10 cellular contexts compared by ENCODE assay signal in the genomic region with DNA sequence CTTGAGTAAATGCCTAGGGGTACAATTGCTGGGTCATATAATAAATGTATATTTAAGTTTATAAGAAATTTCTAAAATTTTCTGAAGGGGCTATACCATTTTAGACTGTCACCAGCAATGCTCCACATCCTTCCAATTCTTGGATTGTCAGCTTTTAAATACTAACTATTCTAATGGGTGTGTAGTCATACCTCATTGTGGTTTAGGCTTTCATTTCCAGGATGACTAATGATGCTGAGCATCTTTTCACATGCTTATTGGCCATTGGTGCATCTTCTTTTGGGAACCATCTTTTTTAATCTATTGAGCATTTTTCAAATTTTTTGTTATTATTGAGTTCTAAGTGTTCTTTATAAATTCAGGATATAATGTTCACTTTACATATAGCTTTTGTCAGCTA. TPM values are rescaled to one million over a fixed set of nuclear protein-coding genes. Genes with fewer than 3 reads are reported as not detected.
A peak's percentile ranks its signal among the peaks of the same experiment; 100 is the strongest.
DNase-seq lines count a peak whose midpoint lies in the region; ATAC-seq, FAIRE-seq and TF ChIP-seq lines count a peak whose summit lies in the region.
"Had no signal": no experiment of that assay in that cellular context is flagged by ENCODE, and none has a peak within 500 bp of the region (broad histone marks: within the 10 kb centered on the region; RNA-seq: fewer than 3 reads in every experiment).

No MANE protein-coding gene starts in this region.

- FAIRE-seq in astrocyte (lab: Jason Lieb, UNC), result peak; percentile 89

- H4K91ac ChIP-seq in trophoblast cell (ENCODE audit: low read depth, low read length), result no peak overlapping the region

- H3K27me3 Mint-ChIP-seq in activated naive CD8-positive, alpha-beta T cell treated with anti-CD3 and anti-CD28 coated beads, Interleukin-2, amount 10 ng/mL, durations not matched to agents 7 days and 5 days, result peaks cover 23% of the 10 kb centered on the region
- H3K27me3 Mint-ChIP-seq in activated naive CD8-positive, alpha-beta T cell treated with anti-CD3 and anti-CD28 coated beads for 36 hours, result peaks cover 46% of the 10 kb centered on the region
- H3K27me3 Mint-ChIP-seq in astrocyte (ENCODE audit: low read depth, unreplicated experiment), result no peaks in the 10 kb centered on the region

- H3K14ac ChIP-seq in trophoblast cell (ENCODE audit: low read length), result no peak overlapping the region

- no peak overlapping the region for H3K4me3 ChIP-seq in astrocyte (ENCODE audit: insufficient read depth, low read depth, low read length)
- no peak overlapping the region for H3K4me3 ChIP-seq in uterus
- H3K4me3 ChIP-seq in upper lobe of right lung, result no peak overlapping the region
- no peak overlapping the region for H3K4me3 ChIP-seq in trophoblast cell (ENCODE audit: low read depth, low read length)

- H3K36me3 ChIP-seq in astrocyte (ENCODE audit: insufficient read depth, low read length) (no peaks in the 10 kb centered on the region), uterus (no peaks in the 10 kb centered on the region), upper lobe of right lung (no peaks in the 10 kb centered on the region), trophoblast cell (ENCODE audit: control insufficient read depth in 1 of 2, insufficient read depth in 2 of 2, low read length in 2 of 2) (no peaks in the 10 kb centered on the region)

- no peak overlapping the region for H3K18ac ChIP-seq in trophoblast cell (ENCODE audit: low read length)

- no peak overlapping the region for H3K27ac Mint-ChIP-seq in activated naive CD8-positive, alpha-beta T cell treated with anti-CD3 and anti-CD28 coated beads, Interleukin-2, amount 10 ng/mL, durations not matched to agents 7 days and 5 days
- no peak overlapping the region for H3K27ac Mint-ChIP-seq in activated naive CD8-positive, alpha-beta T cell treated with anti-CD3 and anti-CD28 coated beads for 36 hours
- H3K27ac Mint-ChIP-seq in astrocyte (ENCODE audit: unreplicated experiment), result peak overlapping the region; percentile 80

- no peak overlapping the region for H3K9ac ChIP-seq in astrocyte (ENCODE audit: low read length)
- no peak overlapping the region for H3K9ac ChIP-seq in trophoblast cell (ENCODE audit: low read length)

- peaks cover 8% of the 10 kb centered on the region for H3K36me3 Mint-ChIP-seq in activated naive CD8-positive, alpha-beta T cell treated with anti-CD3 and anti-CD28 coated beads, Interleukin-2, amount 10 ng/mL, durations not matched to agents 7 days and 5 days
- peaks cover 6% of the 10 kb centered on the region for H3K36me3 Mint-ChIP-seq in activated naive CD8-positive, alpha-beta T cell treated with anti-CD3 and anti-CD28 coated beads for 36 hours
- H3K36me3 Mint-ChIP-seq in astrocyte (ENCODE audit: low read depth, unreplicated experiment), result no peaks in the 10 kb centered on the region

- no peak overlapping the region for H2BK5ac ChIP-seq in trophoblast cell (ENCODE audit: low read depth, low read length, poor library complexity)

- H2BK120ac ChIP-seq in trophoblast cell (ENCODE audit: insufficient read depth, low read length, poor library complexity), result no peak overlapping the region

- H4K8ac ChIP-seq in trophoblast cell (ENCODE audit: low read depth, low read length), result no peak overlapping the region

- no peak overlapping the region for H3K4ac ChIP-seq in trophoblast cell (ENCODE audit: low read depth, low read length)

- no peak overlapping the region for H3K4me3 Mint-ChIP-seq in activated naive CD8-positive, alpha-beta T cell treated with anti-CD3 and anti-CD28 coated beads, Interleukin-2, amount 10 ng/mL, durations not matched to agents 7 days and 5 days
- H3K4me3 Mint-ChIP-seq in activated naive CD8-positive, alpha-beta T cell treated with anti-CD3 and anti-CD28 coated beads for 36 hours, result no peak overlapping the region
- H3K4me3 Mint-ChIP-seq in astrocyte (ENCODE audit: unreplicated experiment), result no peak overlapping the region

- H2BK12ac ChIP-seq in trophoblast cell (ENCODE audit: low read length), result no peak overlapping the region

- peaks cover 4% of the 10 kb centered on the region for H3K9me3 Mint-ChIP-seq in activated naive CD8-positive, alpha-beta T cell treated with anti-CD3 and anti-CD28 coated beads, Interleukin-2, amount 10 ng/mL, durations not matched to agents 7 days and 5 days
- peaks cover 8% of the 10 kb centered on the region for H3K9me3 Mint-ChIP-seq in activated naive CD8-positive, alpha-beta T cell treated with anti-CD3 and anti-CD28 coated beads for 36 hours
- H3K9me3 Mint-ChIP-seq in astrocyte (ENCODE audit: unreplicated experiment), result peaks cover 2% of the 10 kb centered on the region

- H3K4me1 Mint-ChIP-seq in activated naive CD8-positive, alpha-beta T cell treated with anti-CD3 and anti-CD28 coated beads, Interleukin-2, amount 10 ng/mL, durations not matched to agents 7 days and 5 days, result peaks cover 34% of the 10 kb centered on the region
- peaks cover 25% of the 10 kb centered on the region for H3K4me1 Mint-ChIP-seq in activated naive CD8-positive, alpha-beta T cell treated with anti-CD3 and anti-CD28 coated beads for 36 hours
- H3K4me1 Mint-ChIP-seq in astrocyte (ENCODE audit: low read depth, unreplicated experiment), result peaks cover 31% of the 10 kb centered on the region

- no peak overlapping the region for H2AFZ ChIP-seq in astrocyte (ENCODE audit: low read depth, low read length)
- no peak overlapping the region for H2AFZ ChIP-seq in trophoblast cell (ENCODE audit: insufficient read depth, low read length, poor library complexity)

- POLR2A ChIA-PET in activated naive CD8-positive, alpha-beta T cell treated with anti-CD3 and anti-CD28 coated beads, Interleukin-2, amount 10 ng/mL, durations not matched to agents 7 days and 5 days (lab: Charles Lee), result no interaction called here

- DNase-seq in activated naive CD8-positive, alpha-beta T cell treated with anti-CD3 and anti-CD28 coated beads, Interleukin-2, amount 10 ng/mL, durations not matched to agents 7 days and 5 days, result no peak
- no peak for DNase-seq in activated naive CD8-positive, alpha-beta T cell treated with anti-CD3 and anti-CD28 coated beads for 36 hours
- DNase-seq in astrocyte (ENCODE audit: low read depth) (peak; percentile 88), uterus (no peak), upper lobe of right lung (no peak), trophoblast cell (no peak)
- DNase-seq: effector memory CD4-positive, alpha-beta T cell; NCI-H774 had no signal

- no peaks in the 10 kb centered on the region for H3K79me1 ChIP-seq in trophoblast cell (ENCODE audit: low read length)

- H3K9me3 ChIP-seq in astrocyte (ENCODE audit: insufficient read depth, low read depth, low read length) (no peaks in the 10 kb centered on the region), uterus (peaks cover 0 to under 1% of the 10 kb centered on the region in 2 donors), upper lobe of right lung (no peaks in the 10 kb centered on the region), trophoblast cell (ENCODE audit: insufficient read depth, low read depth, low read length) (peaks cover 1% of the 10 kb centered on the region)

- intact Hi-C loops in uterus (cut with DNase I; ENCODE audit: low total_unique reads), result no loop called here
- intact Hi-C loops in upper lobe of right lung (cut with DNase I), result no loop called here

- H3K79me2 ChIP-seq in astrocyte (ENCODE audit: insufficient read depth, low read length) (no peaks in the 10 kb centered on the region), trophoblast cell (ENCODE audit: control insufficient read depth, insufficient read depth, low read length, poor library complexity) (no peaks in the 10 kb centered on the region)

- peak; percentile 79 for ATAC-seq in activated naive CD8-positive, alpha-beta T cell treated with anti-CD3 and anti-CD28 coated beads, Interleukin-2, amount 10 ng/mL, durations not matched to agents 7 days and 5 days (ENCODE audit: low read depth)
- ATAC-seq in HG03196 (IDR thresholded peaks at IDR 0.05; ENCODE audit: unreplicated experiment) (peak; percentile 62), upper lobe of right lung (no peak), GM19023 (IDR thresholded peaks at IDR 0.05; ENCODE audit: unreplicated experiment) (no peak)

- H3K4me1 ChIP-seq in astrocyte (ENCODE audit: insufficient read depth, low read length), result peaks cover 36% of the 10 kb centered on the region
- H3K4me1 ChIP-seq in uterus, result peaks cover 6 to 30% of the 10 kb centered on the region in 2 donors
- H3K4me1 ChIP-seq in upper lobe of right lung, result no peaks in the 10 kb centered on the region
- H3K4me1 ChIP-seq in trophoblast cell (ENCODE audit: control insufficient read depth in 1 of 2, insufficient read depth in 2 of 2, low read length in 2 of 2), result no peaks in the 10 kb centered on the region

- no peaks in the 10 kb centered on the region for H3K27me3 ChIP-seq in astrocyte (ENCODE audit: insufficient read depth, low read length)
- H3K27me3 ChIP-seq in uterus, result no peaks in the 10 kb centered on the region
- H3K27me3 ChIP-seq in upper lobe of right lung, result no peaks in the 10 kb centered on the region
- H3K27me3 ChIP-seq in trophoblast cell (ENCODE audit: insufficient read depth, low read length), result no peaks in the 10 kb centered on the region

- TF ChIP-seq POLR2A in uterus (IDR thresholded peaks at IDR 0.05), result no peak

- H4K20me1 ChIP-seq in astrocyte (ENCODE audit: insufficient read depth, low read length), result no peaks in the 10 kb centered on the region

- no peak overlapping the region for H4K12ac ChIP-seq in trophoblast cell (ENCODE audit: low read depth, low read length)

- no peak overlapping the region for H2AK5ac ChIP-seq in trophoblast cell (ENCODE audit: low read length)

- H3K27ac ChIP-seq in astrocyte (ENCODE audit: low read depth, low read length) (peak overlapping the region; percentile 61), uterus (peak overlapping the region; percentile 84 to 97), upper lobe of right lung (no peak overlapping the region), trophoblast cell (ENCODE audit: low read depth, low read length) (no peak overlapping the region)

- H3K4me2 ChIP-seq in astrocyte (ENCODE audit: low read length), result peak overlapping the region; percentile 20
- H3K4me2 ChIP-seq in trophoblast cell (ENCODE audit: low read length), result no peak overlapping the region

- no peak for TF ChIP-seq CTCF in astrocyte (IDR thresholded peaks at IDR 0.05; ENCODE audit: insufficient read depth, low read depth, low read length)
- no peak for TF ChIP-seq CTCF in uterus (IDR thresholded peaks at IDR 0.05)
- TF ChIP-seq CTCF in upper lobe of right lung (IDR thresholded peaks at IDR 0.05), result no peak

- no peak overlapping the region for H3K23ac ChIP-seq in trophoblast cell (ENCODE audit: low read length)

RNA-seq across cellular contexts. Expression of gene CORO2B, which starts 52.5 kb away (rescaled TPM):
- not detected for total RNA-seq in activated naive CD8-positive, alpha-beta T cell treated with anti-CD3 and anti-CD28 coated beads, Interleukin-2, amount 10 ng/mL, durations not matched to agents 7 days and 5 days
- not detected for total RNA-seq in activated naive CD8-positive, alpha-beta T cell treated with anti-CD3 and anti-CD28 coated beads for 36 hours
- total RNA-seq in astrocyte (6.2 and 7.4 TPM in 2 replicates), uterus (10 to 100 TPM in 1 of 4 donors, 1 to 10 TPM in 3; 1.3 to 18.2 (median 7.0) TPM), upper lobe of right lung (3.6 TPM)
- 0.22 and 0.24 TPM in 2 replicates for polyA plus RNA-seq in trophoblast cell (2013)

Comparison
In these comparisons a context has a peak if more than half of its experiments do, and no peak if none do; other contexts are left out.
1. ATAC-seq: peak in activated naive CD8-positive, alpha-beta T cell treated with anti-CD3 and anti-CD28 coated beads, Interleukin-2, amount 10 ng/mL, durations not matched to agents 7 days and 5 days (single experiment) and HG03196 (single experiment); none in upper lobe of right lung (single experiment) and GM19023 (single experiment).
2. H3K27ac ChIP-seq: peak in astrocyte (single experiment) and uterus (2 of 2); none in upper lobe of right lung (single experiment) and trophoblast cell (single experiment).